ENCODE assay signal across 1 cellular context in the genomic region with DNA sequence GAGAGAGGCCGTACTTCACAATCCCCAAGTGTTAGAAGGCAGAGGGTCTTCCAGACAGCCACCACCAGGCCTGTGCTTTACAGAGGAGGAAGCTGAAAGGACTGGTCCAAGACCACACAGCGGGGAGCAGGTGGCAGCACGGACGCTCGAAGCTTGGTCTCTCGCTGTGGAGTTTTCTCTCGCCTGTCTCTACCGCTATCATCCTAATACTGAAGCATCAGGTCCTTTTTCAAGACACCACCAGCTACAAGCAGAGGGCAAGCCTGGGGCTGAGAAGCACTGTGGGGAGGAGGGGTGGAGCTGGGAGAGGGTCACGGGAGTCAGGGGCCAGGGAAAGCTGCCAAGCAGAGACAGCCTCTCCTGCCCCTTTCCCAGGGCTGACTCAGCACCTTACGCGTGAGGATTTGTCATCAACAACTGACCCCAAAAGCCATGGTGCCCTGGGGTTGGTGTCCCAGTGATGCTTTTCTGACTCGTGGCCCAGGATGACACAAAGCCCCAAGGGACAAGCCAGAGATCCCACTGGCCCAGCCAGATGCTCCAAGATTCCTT.
TF ChIP-seq lines count a peak whose summit lies in the region.

No MANE protein-coding gene starts in this region.

TF ChIP-seq in K562, 482 proteins besides CTCF, POLR2A, EP300 and RAD21 (continued from another document and continues in another):
- TF ChIP-seq FOXK1 (CRISPR knock-in tag; IDR thresholded peaks at IDR 0.05; ENCODE audit: borderline replicate concordance) (no peak), FOXM1 (IDR thresholded peaks at IDR 0.05; ENCODE audit: low read depth) (no peak), FOXM1 (CRISPR knock-in tag; IDR thresholded peaks at IDR 0.05; ENCODE audit: low read depth) (no peak), ZNF143 (CRISPR knock-in tag; IDR thresholded peaks at IDR 0.05) (no peak), ZNF707 (CRISPR knock-in tag; conservative IDR thresholded peaks at IDR 0.05) (no peak), ZNF316 (IDR thresholded peaks at IDR 0.05) (peak; percentile 96), ZNF699 (CRISPR knock-in tag; IDR thresholded peaks at IDR 0.05; ENCODE audit: insufficient replicate concordance) (no peak), FOSL1 (tag; conservative IDR thresholded peaks at IDR 0.05) (peak; percentile 87), MAFK (IDR thresholded peaks at IDR 0.05; ENCODE audit: low read length) (peak; percentile 83), CREBBP (IDR thresholded peaks at IDR 0.05; ENCODE audit: low read depth, low read length) (no peak), PURB (CRISPR knock-in tag; IDR thresholded peaks at IDR 0.05; ENCODE audit: low read depth) (no peak), SMC3 (conservative IDR thresholded peaks at IDR 0.05; ENCODE audit: insufficient read depth, low read depth, low read length) (no peak), SAFB (IDR thresholded peaks at IDR 0.05; ENCODE audit: borderline replicate concordance, low read depth, low read length) (no peak), ZBTB26 (CRISPR knock-in tag; IDR thresholded peaks at IDR 0.05) (no peak), TEAD1 (CRISPR knock-in tag; IDR thresholded peaks at IDR 0.05) (no peak), CBX5 (IDR thresholded peaks at IDR 0.05; ENCODE audit: borderline replicate concordance, low read depth) (no peak), BACH1 (tag; IDR thresholded peaks at IDR 0.05) (peak; percentile 49; the same call in 1 of the 2 replicates), CTBP1 (IDR thresholded peaks at IDR 0.05; ENCODE audit: borderline replicate concordance) (0 out of 2 replicates have a peak, but pooled peaks have one; percentile 23), HNRNPK (IDR thresholded peaks at IDR 0.05; ENCODE audit: low read depth, low read length, poor library complexity, severe bottlenecking) (no peak), ETV1 (tag; conservative IDR thresholded peaks at IDR 0.05; ENCODE audit: low read depth) (no peak), ZNF511 (CRISPR knock-in tag; IDR thresholded peaks at IDR 0.05) (no peak), SAP30 (IDR thresholded peaks at IDR 0.05; ENCODE audit: borderline replicate concordance, insufficient read depth, low read depth, low read length, poor library complexity, severe bottlenecking) (no peak), ZNF445 (CRISPR knock-in tag; IDR thresholded peaks at IDR 0.05; ENCODE audit: low read depth) (no peak), ZBTB12 (CRISPR knock-in tag; IDR thresholded peaks at IDR 0.05) (no peak), NFE2L1 (tag; IDR thresholded peaks at IDR 0.05; ENCODE audit: borderline replicate concordance, low read depth) (no peak), SLC30A9 (CRISPR knock-in tag; IDR thresholded peaks at IDR 0.05) (no peak), ZNF395 (CRISPR knock-in tag; IDR thresholded peaks at IDR 0.05) (peak; percentile 29; the same call in 1 of the 2 replicates), BRCA1 (IDR thresholded peaks at IDR 0.05) (no peak), BRCA1 (CRISPR knock-in tag; IDR thresholded peaks at IDR 0.05) (no peak), SP1 (CRISPR knock-in tag; IDR thresholded peaks at IDR 0.05) (no peak), ZC3H8 (IDR thresholded peaks at IDR 0.05) (no peak), ZFPM2 (CRISPR knock-in tag; IDR thresholded peaks at IDR 0.05) (no peak), ESRRA (IDR thresholded peaks at IDR 0.05; ENCODE audit: borderline replicate concordance, low read depth) (no peak), RBM39 (optimal IDR thresholded peaks at IDR 0.05; ENCODE audit: low read depth, low read length) (no peak), PHTF2 (CRISPR knock-in tag; IDR thresholded peaks at IDR 0.05) (no peak), TBL1XR1 (IDR thresholded peaks at IDR 0.05; ENCODE audit: low read length in 2 of 2) (no peak), HMG20B (CRISPR knock-in tag; IDR thresholded peaks at IDR 0.05) (no peak), PHF21A (IDR thresholded peaks at IDR 0.05; ENCODE audit: borderline replicate concordance, low read depth) (no peak), NCOA1 (IDR thresholded peaks at IDR 0.05; ENCODE audit: low read depth) (no peak), ZC3H4 (CRISPR knock-in tag; IDR thresholded peaks at IDR 0.05; ENCODE audit: borderline replicate concordance) (no peak)
- TF ChIP-seq, protein P1, sequence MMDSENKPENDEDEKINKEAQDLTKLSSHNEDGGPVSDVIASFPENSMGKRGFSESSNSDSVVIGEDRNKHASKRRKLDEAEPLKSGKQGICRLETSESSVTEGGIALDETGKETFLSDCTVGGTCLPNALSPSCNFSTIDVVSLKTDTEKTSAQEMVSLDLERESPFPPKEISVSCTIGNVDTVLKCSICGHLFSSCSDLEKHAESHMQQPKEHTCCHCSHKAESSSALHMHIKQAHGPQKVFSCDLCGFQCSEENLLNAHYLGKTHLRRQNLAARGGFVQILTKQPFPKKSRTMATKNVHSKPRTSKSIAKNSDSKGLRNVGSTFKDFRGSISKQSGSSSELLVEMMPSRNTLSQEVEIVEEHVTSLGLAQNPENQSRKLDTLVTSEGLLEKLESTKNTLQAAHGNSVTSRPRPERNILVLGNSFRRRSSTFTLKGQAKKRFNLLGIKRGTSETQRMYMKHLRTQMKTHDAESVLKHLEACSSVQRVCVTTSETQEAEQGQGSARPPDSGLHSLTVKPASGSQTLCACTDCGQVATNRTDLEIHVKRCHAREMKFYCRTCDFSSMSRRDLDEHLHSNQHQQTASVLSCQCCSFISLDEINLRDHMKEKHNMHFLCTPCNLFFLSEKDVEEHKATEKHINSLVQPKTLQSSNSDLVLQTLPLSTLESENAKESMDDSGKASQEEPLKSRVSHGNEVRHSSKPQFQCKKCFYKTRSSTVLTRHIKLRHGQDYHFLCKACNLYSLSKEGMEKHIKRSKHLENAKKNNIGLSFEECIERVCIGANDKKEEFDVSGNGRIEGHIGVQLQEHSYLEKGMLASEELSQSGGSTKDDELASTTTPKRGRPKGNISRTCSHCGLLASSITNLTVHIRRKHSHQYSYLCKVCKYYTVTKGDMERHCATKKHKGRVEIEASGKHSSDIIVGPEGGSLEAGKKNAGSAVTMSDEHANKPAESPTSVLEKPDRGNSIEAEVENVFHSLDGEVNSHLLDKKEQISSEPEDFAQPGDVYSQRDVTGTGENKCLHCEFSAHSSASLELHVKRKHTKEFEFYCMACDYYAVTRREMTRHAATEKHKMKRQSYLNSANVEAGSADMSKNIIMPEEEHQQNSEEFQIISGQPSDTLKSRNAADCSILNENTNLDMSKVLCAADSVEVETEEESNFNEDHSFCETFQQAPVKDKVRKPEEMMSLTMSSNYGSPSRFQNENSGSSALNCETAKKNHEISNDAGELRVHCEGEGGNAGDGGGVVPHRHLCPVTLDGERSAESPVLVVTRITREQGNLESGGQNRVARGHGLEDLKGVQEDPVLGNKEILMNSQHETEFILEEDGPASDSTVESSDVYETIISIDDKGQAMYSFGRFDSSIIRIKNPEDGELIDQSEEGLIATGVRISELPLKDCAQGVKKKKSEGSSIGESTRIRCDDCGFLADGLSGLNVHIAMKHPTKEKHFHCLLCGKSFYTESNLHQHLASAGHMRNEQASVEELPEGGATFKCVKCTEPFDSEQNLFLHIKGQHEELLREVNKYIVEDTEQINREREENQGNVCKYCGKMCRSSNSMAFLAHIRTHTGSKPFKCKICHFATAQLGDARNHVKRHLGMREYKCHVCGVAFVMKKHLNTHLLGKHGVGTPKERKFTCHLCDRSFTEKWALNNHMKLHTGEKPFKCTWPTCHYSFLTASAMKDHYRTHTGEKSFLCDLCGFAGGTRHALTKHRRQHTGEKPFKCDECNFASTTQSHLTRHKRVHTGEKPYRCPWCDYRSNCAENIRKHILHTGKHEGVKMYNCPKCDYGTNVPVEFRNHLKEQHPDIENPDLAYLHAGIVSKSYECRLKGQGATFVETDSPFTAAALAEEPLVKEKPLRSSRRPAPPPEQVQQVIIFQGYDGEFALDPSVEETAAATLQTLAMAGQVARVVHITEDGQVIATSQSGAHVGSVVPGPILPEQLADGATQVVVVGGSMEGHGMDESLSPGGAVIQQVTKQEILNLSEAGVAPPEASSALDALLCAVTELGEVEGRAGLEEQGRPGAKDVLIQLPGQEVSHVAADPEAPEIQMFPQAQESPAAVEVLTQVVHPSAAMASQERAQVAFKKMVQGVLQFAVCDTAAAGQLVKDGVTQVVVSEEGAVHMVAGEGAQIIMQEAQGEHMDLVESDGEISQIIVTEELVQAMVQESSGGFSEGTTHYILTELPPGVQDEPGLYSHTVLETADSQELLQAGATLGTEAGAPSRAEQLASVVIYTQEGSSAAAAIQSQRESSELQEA (IDR thresholded peaks at IDR 0.05; ENCODE audit: low read depth), result no peak
- TF ChIP-seq, protein P2, sequence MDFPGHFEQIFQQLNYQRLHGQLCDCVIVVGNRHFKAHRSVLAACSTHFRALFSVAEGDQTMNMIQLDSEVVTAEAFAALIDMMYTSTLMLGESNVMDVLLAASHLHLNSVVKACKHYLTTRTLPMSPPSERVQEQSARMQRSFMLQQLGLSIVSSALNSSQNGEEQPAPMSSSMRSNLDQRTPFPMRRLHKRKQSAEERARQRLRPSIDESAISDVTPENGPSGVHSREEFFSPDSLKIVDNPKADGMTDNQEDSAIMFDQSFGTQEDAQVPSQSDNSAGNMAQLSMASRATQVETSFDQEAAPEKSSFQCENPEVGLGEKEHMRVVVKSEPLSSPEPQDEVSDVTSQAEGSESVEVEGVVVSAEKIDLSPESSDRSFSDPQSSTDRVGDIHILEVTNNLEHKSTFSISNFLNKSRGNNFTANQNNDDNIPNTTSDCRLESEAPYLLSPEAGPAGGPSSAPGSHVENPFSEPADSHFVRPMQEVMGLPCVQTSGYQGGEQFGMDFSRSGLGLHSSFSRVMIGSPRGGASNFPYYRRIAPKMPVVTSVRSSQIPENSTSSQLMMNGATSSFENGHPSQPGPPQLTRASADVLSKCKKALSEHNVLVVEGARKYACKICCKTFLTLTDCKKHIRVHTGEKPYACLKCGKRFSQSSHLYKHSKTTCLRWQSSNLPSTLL (IDR thresholded peaks at IDR 0.05), result no peak
- TF ChIP-seq, protein P3, sequence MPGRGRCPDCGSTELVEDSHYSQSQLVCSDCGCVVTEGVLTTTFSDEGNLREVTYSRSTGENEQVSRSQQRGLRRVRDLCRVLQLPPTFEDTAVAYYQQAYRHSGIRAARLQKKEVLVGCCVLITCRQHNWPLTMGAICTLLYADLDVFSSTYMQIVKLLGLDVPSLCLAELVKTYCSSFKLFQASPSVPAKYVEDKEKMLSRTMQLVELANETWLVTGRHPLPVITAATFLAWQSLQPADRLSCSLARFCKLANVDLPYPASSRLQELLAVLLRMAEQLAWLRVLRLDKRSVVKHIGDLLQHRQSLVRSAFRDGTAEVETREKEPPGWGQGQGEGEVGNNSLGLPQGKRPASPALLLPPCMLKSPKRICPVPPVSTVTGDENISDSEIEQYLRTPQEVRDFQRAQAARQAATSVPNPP (IDR thresholded peaks at IDR 0.05; ENCODE audit: borderline replicate concordance, insufficient read depth, insufficient read length), result no peak
- TF ChIP-seq, protein P4, sequence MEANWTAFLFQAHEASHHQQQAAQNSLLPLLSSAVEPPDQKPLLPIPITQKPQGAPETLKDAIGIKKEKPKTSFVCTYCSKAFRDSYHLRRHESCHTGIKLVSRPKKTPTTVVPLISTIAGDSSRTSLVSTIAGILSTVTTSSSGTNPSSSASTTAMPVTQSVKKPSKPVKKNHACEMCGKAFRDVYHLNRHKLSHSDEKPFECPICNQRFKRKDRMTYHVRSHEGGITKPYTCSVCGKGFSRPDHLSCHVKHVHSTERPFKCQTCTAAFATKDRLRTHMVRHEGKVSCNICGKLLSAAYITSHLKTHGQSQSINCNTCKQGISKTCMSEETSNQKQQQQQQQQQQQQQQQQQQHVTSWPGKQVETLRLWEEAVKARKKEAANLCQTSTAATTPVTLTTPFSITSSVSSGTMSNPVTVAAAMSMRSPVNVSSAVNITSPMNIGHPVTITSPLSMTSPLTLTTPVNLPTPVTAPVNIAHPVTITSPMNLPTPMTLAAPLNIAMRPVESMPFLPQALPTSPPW (CRISPR knock-in tag; IDR thresholded peaks at IDR 0.05), result peak; percentile 33
- TF ChIP-seq, protein P5, sequence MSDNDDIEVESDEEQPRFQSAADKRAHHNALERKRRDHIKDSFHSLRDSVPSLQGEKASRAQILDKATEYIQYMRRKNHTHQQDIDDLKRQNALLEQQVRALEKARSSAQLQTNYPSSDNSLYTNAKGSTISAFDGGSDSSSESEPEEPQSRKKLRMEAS (CRISPR knock-in tag; IDR thresholded peaks at IDR 0.05), result no peak
- TF ChIP-seq, protein P6, sequence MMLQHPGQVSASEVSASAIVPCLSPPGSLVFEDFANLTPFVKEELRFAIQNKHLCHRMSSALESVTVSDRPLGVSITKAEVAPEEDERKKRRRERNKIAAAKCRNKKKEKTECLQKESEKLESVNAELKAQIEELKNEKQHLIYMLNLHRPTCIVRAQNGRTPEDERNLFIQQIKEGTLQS (IDR thresholded peaks at IDR 0.05), result peak; percentile 77
- TF ChIP-seq, protein P6 (CRISPR knock-in tag; conservative IDR thresholded peaks at IDR 0.05), result no peak
